Comparison of ENCODE assay signal across 13 cellular contexts in genomic region chr12:93536111-93536765, GRCh38. TPM values are rescaled to one million over a fixed set of nuclear protein-coding genes. Genes with fewer than 3 reads are reported as not detected.
DNase-seq lines count a peak whose midpoint lies in the region; ATAC-seq and TF ChIP-seq lines count a peak whose summit lies in the region.
"Had no signal": no experiment of that assay in that cellular context is flagged by ENCODE, and none has a peak within 500 bp of the region (broad histone marks: within the 10 kb centered on the region; RNA-seq: fewer than 3 reads in every experiment).

No MANE protein-coding gene starts in this region.

- no peak for ATAC-seq in heart right ventricle
- ATAC-seq in HG02678 (IDR thresholded peaks at IDR 0.05; ENCODE audit: unreplicated experiment): peak; percentile 42
- ATAC-seq in aorta (ENCODE audit: low FRiP score): no peak
- ATAC-seq in HG02970 (IDR thresholded peaks at IDR 0.05; ENCODE audit: low FRiP score, unreplicated experiment): no peak

- H3K9me2 ChIP-seq in SK-N-SH: no peaks in the 10 kb centered on the region

- 62 to 68% methylated on average over 2 of the region's 2 CpGs for WGBS in heart right ventricle, 2 donors
- WGBS in SK-N-SH (ENCODE audit: low lambda C conversion rate): 79% methylated on average over 2 of the region's 2 CpGs
- WGBS in aorta, 2 donors: 70 to 72% methylated on average over 2 of the region's 2 CpGs

- no peaks in the 10 kb centered on the region for H4K20me1 ChIP-seq in SK-N-SH (ENCODE audit: insufficient read depth)

- H3K4me1 ChIP-seq in heart right ventricle (peaks cover 0 to 31% (median 13%) of the 10 kb centered on the region in 9 donors), SK-N-SH (ENCODE audit: control insufficient read depth in 1 of 2, insufficient read depth in 2 of 2, low read depth in 1 of 2, low read length in 1 of 2) (peaks cover 5 to 13% of the 10 kb centered on the region in 2 experiments; a peak in 3 of 4 replicates), aorta (ENCODE audit: control insufficient read depth in 1 of 2, insufficient read depth in 2 of 2, low read length in 2 of 2) (peaks cover 0 to 3% of the 10 kb centered on the region in 2 donors)

- TF ChIP-seq EP300 in SK-N-SH (IDR thresholded peaks at IDR 0.05; ENCODE audit: borderline replicate concordance in 1 of 2, low read depth in 1 of 2, low read length in 1 of 2): no peak

- H3K27ac ChIP-seq in heart right ventricle (peak overlapping the region in 6 of 10 donors; percentile 33 to 74 (median 66)), SK-N-SH (ENCODE audit: low read depth in 2 of 2, low read length in 1 of 2) (peak overlapping the region in 1 of 2 experiments; percentile 24; a peak in 1 of 4 replicates), aorta (ENCODE audit: low read depth in 1 of 2, low read length in 2 of 2) (no peak overlapping the region)

- H3K4me2 ChIP-seq in SK-N-SH: no peak overlapping the region

- no peaks in the 10 kb centered on the region for H3K27me3 ChIP-seq in heart right ventricle
- H3K27me3 ChIP-seq in SK-N-SH (ENCODE audit: insufficient read depth): no peaks in the 10 kb centered on the region
- H3K27me3 ChIP-seq in aorta (ENCODE audit: control insufficient read depth in 1 of 2, insufficient read depth in 2 of 2, low read length in 1 of 2): no peaks in the 10 kb centered on the region

- DNase-seq in heart right ventricle: no peak
- DNase-seq in cardiac septum (ENCODE audit: low spot score): no peak
- DNase-seq in SK-N-SH: peak; percentile 19
- peak; percentile 34 for DNase-seq in superior temporal gyrus (ENCODE audit: extremely low spot score)
- no peak for DNase-seq in aorta
- no peak for DNase-seq in epidermal melanocyte (ENCODE audit: insufficient read length, low spot score)
- DNase-seq: activated B cell treated with CpG ODN at 0.5 μM for 24 hours; activated T-cell treated with anti-CD3 and anti-CD28 coated beads, Interleukin-2, amount 50 U/mL, for 4 hours; DMS79 treated with DMSO at 0.1 percent for 48 hours; HCEC 1CT; NCI-H446 treated with DMSO at 0.1 percent for 48 hours had no signal

- CTCF ChIA-PET in SK-N-SH (lab: Yijun Ruan, JAX): interaction anchor here (1.0 to 3.9 kb wide), 4 partner anchors 14 to 566 kb away, joined by 3 to 25 read pairs (median 10); no protein-coding TSS in a partner anchor

- POLR2A ChIA-PET in SK-N-SH (lab: Yijun Ruan, JAX): no interaction called here

- no peak overlapping the region for H3K9ac ChIP-seq in SK-N-SH

- H3K4me3 ChIP-seq in heart right ventricle (no peak overlapping the region), SK-N-SH (ENCODE audit: low read depth in 2 of 2, low read length in 1 of 2) (no peak overlapping the region), aorta (ENCODE audit: low read length in 2 of 2) (no peak overlapping the region)

- TF ChIP-seq RAD21 in SK-N-SH (IDR thresholded peaks at IDR 0.05; ENCODE audit: low read length): no peak

- no peaks in the 10 kb centered on the region for H3K79me2 ChIP-seq in SK-N-SH (ENCODE audit: insufficient read depth)

- H3K9me3 ChIP-seq in heart right ventricle (no peaks in the 10 kb centered on the region), SK-N-SH (no peaks in the 10 kb centered on the region), aorta (ENCODE audit: control insufficient read depth, low read length) (peaks cover 2% of the 10 kb centered on the region)

- no peak overlapping the region for H2AFZ ChIP-seq in SK-N-SH (ENCODE audit: low read depth)

- H3K36me3 ChIP-seq in heart right ventricle: no peaks in the 10 kb centered on the region
- H3K36me3 ChIP-seq in SK-N-SH (replicated peaks in 1 of 2; ENCODE audit: control insufficient read depth in 1 of 2, insufficient read depth in 2 of 2, low read length in 1 of 2): no peaks in the 10 kb centered on the region
- no peaks in the 10 kb centered on the region for H3K36me3 ChIP-seq in aorta (ENCODE audit: control insufficient read depth in 1 of 2, insufficient read depth in 2 of 2, low read length in 1 of 2)

- H3F3A ChIP-seq in SK-N-SH (replicated peaks; ENCODE audit: insufficient read depth): peaks cover 4% of the 10 kb centered on the region

- no peak for TF ChIP-seq CTCF in heart right ventricle (IDR thresholded peaks at IDR 0.05)
- TF ChIP-seq CTCF in SK-N-SH (IDR thresholded peaks at IDR 0.05): no peak

- intact Hi-C loops in heart right ventricle (cut with DNase I) (no loop called here), cardiac septum (cut with DNase I) (no loop called here), aorta (cut with DNase I) (no loop called here)

TF ChIP-seq in SK-N-SH, 30 proteins besides CTCF, POLR2A, EP300 and RAD21:
- TF ChIP-seq, protein P1, sequence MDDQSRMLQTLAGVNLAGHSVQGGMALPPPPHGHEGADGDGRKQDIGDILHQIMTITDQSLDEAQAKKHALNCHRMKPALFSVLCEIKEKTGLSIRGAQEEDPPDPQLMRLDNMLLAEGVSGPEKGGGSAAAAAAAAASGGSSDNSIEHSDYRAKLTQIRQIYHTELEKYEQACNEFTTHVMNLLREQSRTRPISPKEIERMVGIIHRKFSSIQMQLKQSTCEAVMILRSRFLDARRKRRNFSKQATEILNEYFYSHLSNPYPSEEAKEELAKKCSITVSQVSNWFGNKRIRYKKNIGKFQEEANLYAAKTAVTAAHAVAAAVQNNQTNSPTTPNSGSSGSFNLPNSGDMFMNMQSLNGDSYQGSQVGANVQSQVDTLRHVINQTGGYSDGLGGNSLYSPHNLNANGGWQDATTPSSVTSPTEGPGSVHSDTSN (IDR thresholded peaks at IDR 0.05): no peak
TF ChIP-seq in SK-N-SH: peak in this region for 0.

RNA-seq across cellular contexts. Expression of gene SOCS2, which starts 36.2 kb away (rescaled TPM):
- total RNA-seq in heart right ventricle (10 to 100 TPM in 9 of 10 donors, 1 to 10 TPM in 1; 8.6 to 35.1 (median 18.3) TPM), cardiac septum (40.3 TPM), aorta (10 to 100 TPM; 22.5 to 27.1 TPM)
- polyA plus RNA-seq in heart right ventricle (10 to 100 TPM; 14.9 to 19.5 TPM), SK-N-SH (2012; rRNA removed) (24.1 and 24.8 TPM in 2 replicates), aorta (10 to 100 TPM; 14.3 to 24.7 TPM)
- polyA plus RNA-seq in SK-N-SH (2012; cell fraction: cytosol; rRNA removed): 20.5 and 22.0 TPM in 2 replicates
- polyA plus RNA-seq in SK-N-SH (2012; cell fraction: nucleus; rRNA removed): 50.8 and 66.2 TPM in 2 replicates

Comparison
In these comparisons a context has a peak if more than half of its experiments do, and no peak if none do; other contexts are left out.
1. DNase-seq: peak in SK-N-SH (single experiment) and superior temporal gyrus (single experiment); none in heart right ventricle (0 of 2), cardiac septum (single experiment), aorta (0 of 2) and epidermal melanocyte (single experiment).
2. H3K27ac ChIP-seq: peak in heart right ventricle (6 of 10); none in aorta (0 of 2).